In genomic region chr3:133663569-133664313, GRCh38 we compare ENCODE assay signal across 8 cellular contexts. TPM values are rescaled to one million over a fixed set of nuclear protein-coding genes. Genes with fewer than 3 reads are reported as not detected.
DNase-seq lines count a peak whose midpoint lies in the region; ATAC-seq and TF ChIP-seq lines count a peak whose summit lies in the region.

No MANE protein-coding gene starts in this region.

- peak overlapping the region in 1 of 2 experiments; percentile 27; a peak in 1 of 4 replicates for H3K4me3 ChIP-seq in SK-N-SH (ENCODE audit: low read depth in 2 of 2, low read length in 1 of 2)
- no peak overlapping the region for H3K4me3 ChIP-seq in left lung

- DNase-seq in AG09319 (ENCODE audit: extremely low read depth, low read depth): no peak
- peak; percentile 83 for DNase-seq in NCI-H1105 treated with DMSO at 0.1 percent for 48 hours (lab: John Stamatoyannopoulos, UW)
- peak; percentile 67 for DNase-seq in SK-N-SH
- DNase-seq in cerebellum (ENCODE audit: low spot score): peak; percentile 13
- no peak for DNase-seq in left lung

- H3K36me3 ChIP-seq in SK-N-SH (replicated peaks in 1 of 2; ENCODE audit: control insufficient read depth in 1 of 2, insufficient read depth in 2 of 2, low read length in 1 of 2) (peaks cover 0 to 6% of the 10 kb centered on the region in 2 experiments), left lung (peaks cover 0 to 3% of the 10 kb centered on the region in 2 donors)

- intact Hi-C loops in left lung (cut with DNase I): no loop called here

- H3K9ac ChIP-seq in SK-N-SH: no peak overlapping the region

- TF ChIP-seq RAD21 in SK-N-SH (IDR thresholded peaks at IDR 0.05; ENCODE audit: low read length): peak; percentile 56

- peaks cover 44% of the 10 kb centered on the region for H3K79me2 ChIP-seq in SK-N-SH (ENCODE audit: insufficient read depth)

- WGBS in SK-N-SH (ENCODE audit: low lambda C conversion rate): 56% methylated on average over 7 of the region's 7 CpGs

- TF ChIP-seq EP300 in SK-N-SH (IDR thresholded peaks at IDR 0.05; ENCODE audit: borderline replicate concordance in 1 of 2, low read depth in 1 of 2, low read length in 1 of 2): no peak

- H3F3A ChIP-seq in SK-N-SH (replicated peaks; ENCODE audit: insufficient read depth): no peaks in the 10 kb centered on the region

- POLR2A ChIA-PET in SK-N-SH (lab: Yijun Ruan, JAX): no interaction called here

- H3K9me3 ChIP-seq in SK-N-SH (no peaks in the 10 kb centered on the region), left lung (no peaks in the 10 kb centered on the region)

- H3K4me2 ChIP-seq in SK-N-SH: no peak overlapping the region

- ATAC-seq in HG02678 (IDR thresholded peaks at IDR 0.05; ENCODE audit: unreplicated experiment): peak; percentile 57
- ATAC-seq in left lung: peak; percentile 57
- ATAC-seq in GM21786 (IDR thresholded peaks at IDR 0.05; ENCODE audit: unreplicated experiment): no peak

- H3K9me2 ChIP-seq in SK-N-SH: no peaks in the 10 kb centered on the region

- CTCF ChIA-PET in SK-N-SH (lab: Yijun Ruan, JAX): interaction anchor here (0.6 to 2.5 kb wide), 11 partner anchors 9 to 935 kb away, joined by 3 to 8 read pairs (median 4); no protein-coding TSS in a partner anchor

- no peak overlapping the region for H3K27ac ChIP-seq in SK-N-SH (ENCODE audit: low read depth in 2 of 2, low read length in 1 of 2)
- no peak overlapping the region for H3K27ac ChIP-seq in left lung

- H4K20me1 ChIP-seq in SK-N-SH (ENCODE audit: insufficient read depth): no peaks in the 10 kb centered on the region

- TF ChIP-seq CTCF in AG09319 (IDR thresholded peaks at IDR 0.05; ENCODE audit: low read depth, low read length) (peak; percentile 63), GM12873 (IDR thresholded peaks at IDR 0.05; ENCODE audit: insufficient read depth, low read depth, low read length, missing control alignments) (peak; percentile 89), SK-N-SH (IDR thresholded peaks at IDR 0.05) (peak; percentile 70), left lung (IDR thresholded peaks at IDR 0.05) (peak; percentile 54 to 60)

- no peaks in the 10 kb centered on the region for H3K27me3 ChIP-seq in SK-N-SH (ENCODE audit: insufficient read depth)
- H3K27me3 ChIP-seq in left lung: no peaks in the 10 kb centered on the region

- H3K4me1 ChIP-seq in SK-N-SH (ENCODE audit: control insufficient read depth in 1 of 2, insufficient read depth in 2 of 2, low read depth in 1 of 2, low read length in 1 of 2): peaks cover 0 to 17% of the 10 kb centered on the region in 2 experiments; a peak in 2 of 4 replicates
- H3K4me1 ChIP-seq in left lung: peaks cover 0 to 33% of the 10 kb centered on the region in 2 donors

- H2AFZ ChIP-seq in SK-N-SH (ENCODE audit: low read depth): 0 out of 2 replicates have a peak overlapping the region, but pooled peaks have one; percentile 35

TF ChIP-seq in SK-N-SH, 30 proteins besides CTCF, POLR2A, EP300 and RAD21:
- TF ChIP-seq NRF1 (IDR thresholded peaks at IDR 0.05; ENCODE audit: low read depth, low read length): no peak
- TF ChIP-seq GABPA (IDR thresholded peaks at IDR 0.05; ENCODE audit: low read depth): no peak
- no peak for TF ChIP-seq GATA2 (CRISPR knock-in tag; IDR thresholded peaks at IDR 0.05)
- TF ChIP-seq, protein P1, sequence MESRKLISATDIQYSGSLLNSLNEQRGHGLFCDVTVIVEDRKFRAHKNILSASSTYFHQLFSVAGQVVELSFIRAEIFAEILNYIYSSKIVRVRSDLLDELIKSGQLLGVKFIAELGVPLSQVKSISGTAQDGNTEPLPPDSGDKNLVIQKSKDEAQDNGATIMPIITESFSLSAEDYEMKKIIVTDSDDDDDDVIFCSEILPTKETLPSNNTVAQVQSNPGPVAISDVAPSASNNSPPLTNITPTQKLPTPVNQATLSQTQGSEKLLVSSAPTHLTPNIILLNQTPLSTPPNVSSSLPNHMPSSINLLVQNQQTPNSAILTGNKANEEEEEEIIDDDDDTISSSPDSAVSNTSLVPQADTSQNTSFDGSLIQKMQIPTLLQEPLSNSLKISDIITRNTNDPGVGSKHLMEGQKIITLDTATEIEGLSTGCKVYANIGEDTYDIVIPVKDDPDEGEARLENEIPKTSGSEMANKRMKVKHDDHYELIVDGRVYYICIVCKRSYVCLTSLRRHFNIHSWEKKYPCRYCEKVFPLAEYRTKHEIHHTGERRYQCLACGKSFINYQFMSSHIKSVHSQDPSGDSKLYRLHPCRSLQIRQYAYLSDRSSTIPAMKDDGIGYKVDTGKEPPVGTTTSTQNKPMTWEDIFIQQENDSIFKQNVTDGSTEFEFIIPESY (IDR thresholded peaks at IDR 0.05; ENCODE audit: borderline replicate concordance, low read depth): no peak
- TF ChIP-seq TAF1 (IDR thresholded peaks at IDR 0.05; ENCODE audit: borderline replicate concordance, low read depth, low read length): no peak
- TF ChIP-seq, protein P2, sequence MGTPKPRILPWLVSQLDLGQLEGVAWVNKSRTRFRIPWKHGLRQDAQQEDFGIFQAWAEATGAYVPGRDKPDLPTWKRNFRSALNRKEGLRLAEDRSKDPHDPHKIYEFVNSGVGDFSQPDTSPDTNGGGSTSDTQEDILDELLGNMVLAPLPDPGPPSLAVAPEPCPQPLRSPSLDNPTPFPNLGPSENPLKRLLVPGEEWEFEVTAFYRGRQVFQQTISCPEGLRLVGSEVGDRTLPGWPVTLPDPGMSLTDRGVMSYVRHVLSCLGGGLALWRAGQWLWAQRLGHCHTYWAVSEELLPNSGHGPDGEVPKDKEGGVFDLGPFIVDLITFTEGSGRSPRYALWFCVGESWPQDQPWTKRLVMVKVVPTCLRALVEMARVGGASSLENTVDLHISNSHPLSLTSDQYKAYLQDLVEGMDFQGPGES (IDR thresholded peaks at IDR 0.05; ENCODE audit: low read depth, low read length): no peak
- no peak for TF ChIP-seq EZH2phosphoT487 (IDR thresholded peaks at IDR 0.05; ENCODE audit: borderline replicate concordance, low read depth)
- TF ChIP-seq FOXM1 (IDR thresholded peaks at IDR 0.05; ENCODE audit: low read depth): no peak
- TF ChIP-seq RXRA (IDR thresholded peaks at IDR 0.05; ENCODE audit: borderline replicate concordance, low read depth): no peak
- no peak for TF ChIP-seq SIN3A (IDR thresholded peaks at IDR 0.05; ENCODE audit: borderline replicate concordance, low read depth, low read length)
- no peak for TF ChIP-seq RFX5 (IDR thresholded peaks at IDR 0.05; ENCODE audit: low read length)
- TF ChIP-seq MEF2A (IDR thresholded peaks at IDR 0.05; ENCODE audit: borderline replicate concordance, low read depth): no peak
- TF ChIP-seq USF2 (IDR thresholded peaks at IDR 0.05; ENCODE audit: borderline replicate concordance, low read depth, low read length): no peak
- TF ChIP-seq, protein P3, sequence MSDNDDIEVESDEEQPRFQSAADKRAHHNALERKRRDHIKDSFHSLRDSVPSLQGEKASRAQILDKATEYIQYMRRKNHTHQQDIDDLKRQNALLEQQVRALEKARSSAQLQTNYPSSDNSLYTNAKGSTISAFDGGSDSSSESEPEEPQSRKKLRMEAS (IDR thresholded peaks at IDR 0.05; ENCODE audit: low read depth): no peak
- TF ChIP-seq NFIC (IDR thresholded peaks at IDR 0.05; ENCODE audit: borderline replicate concordance): no peak
- TF ChIP-seq ELF1 (IDR thresholded peaks at IDR 0.05): no peak
- no peak for TF ChIP-seq FOSL2 (IDR thresholded peaks at IDR 0.05; ENCODE audit: borderline replicate concordance, low read depth)
- no peak for TF ChIP-seq CHD2 (IDR thresholded peaks at IDR 0.05; ENCODE audit: low read length, partially characterized antibody)
- TF ChIP-seq SMC3 (IDR thresholded peaks at IDR 0.05; ENCODE audit: low read depth, low read length): no peak

RNA-seq across cellular contexts. Expression of gene TOPBP1, which starts 2.0 kb away (rescaled TPM):
- 15.7 and 21.5 TPM in 2 replicates for polyA plus RNA-seq in SK-N-SH (2012; rRNA removed)
- polyA plus RNA-seq in SK-N-SH (2012; cell fraction: cytosol; rRNA removed): 16.8 and 18.5 TPM in 2 replicates
- polyA plus RNA-seq in SK-N-SH (2012; cell fraction: nucleus; rRNA removed): 32.8 and 52.6 TPM in 2 replicates
- total RNA-seq in cerebellum (62.0 TPM), left lung (10 to 100 TPM; 17.5 to 26.2 TPM)

Comparison
In these comparisons a context has a peak if more than half of its experiments do, and no peak if none do; other contexts are left out.
1. DNase-seq: peak in NCI-H1105 treated with DMSO at 0.1 percent for 48 hours (single experiment), SK-N-SH (single experiment) and cerebellum (single experiment); none in AG09319 (single experiment) and left lung (0 of 2).
2. Peak in every context shown above with its lines, with median percentiles within 50 percentile points of each other: CTCF ChIP-seq.